In genomic region chr1:38083541-38083940, GRCh38 we compare ENCODE assay signal across 26 cellular contexts. TPM values are rescaled to one million over a fixed set of nuclear protein-coding genes. Genes with fewer than 3 reads are reported as not detected.
DNase-seq lines count a peak whose midpoint lies in the region; ATAC-seq and TF ChIP-seq lines count a peak whose summit lies in the region.
"Had no signal": no experiment of that assay in that cellular context is flagged by ENCODE, and none has a peak within 500 bp of the region (broad histone marks: within the 10 kb centered on the region; RNA-seq: fewer than 3 reads in every experiment).

No MANE protein-coding gene starts in this region.

- H3K9me3 Mint-ChIP-seq in WTC11 = no peaks in the 10 kb centered on the region
- H3K9me3 Mint-ChIP-seq: activated CD8-positive, alpha-beta T cell treated with anti-CD3 and anti-CD28 coated beads for 36 hours; activated naive CD4-positive, alpha-beta T cell treated with anti-CD3 and anti-CD28 coated beads for 36 hours; IgD-negative memory B cell; type B pancreatic cell had no signal

- H2AFZ ChIP-seq in OCI-LY7 (ENCODE audit: low read length) = no peak overlapping the region
- H2AFZ ChIP-seq: hepatocyte had no signal

- H3K4me3 Mint-ChIP-seq in WTC11 = no peak overlapping the region
- H3K4me3 Mint-ChIP-seq: activated CD8-positive, alpha-beta T cell treated with anti-CD3 and anti-CD28 coated beads for 36 hours; activated naive CD4-positive, alpha-beta T cell treated with anti-CD3 and anti-CD28 coated beads for 36 hours; IgD-negative memory B cell; type B pancreatic cell had no signal

- no peaks in the 10 kb centered on the region for H3K79me2 ChIP-seq in OCI-LY7 (ENCODE audit: insufficient read depth, low read depth, low read length)
- H3K79me2 ChIP-seq: hepatocyte had no signal

- no TSS peak for BruUV-seq in OCI-LY7 (replicated peaks; lab: Mats Ljungman, UMichigan)

- peaks cover 26% of the 10 kb centered on the region for H3K4me1 ChIP-seq in suprapubic skin
- H3K4me1 ChIP-seq in OCI-LY7 (ENCODE audit: insufficient read depth, low read length, poor library complexity, severe bottlenecking) = no peaks in the 10 kb centered on the region
- H3K4me1 ChIP-seq: stomach had no signal

- H3K36me3 ChIP-seq in suprapubic skin (no peaks in the 10 kb centered on the region), OCI-LY7 (ENCODE audit: insufficient read depth, low read length) (no peaks in the 10 kb centered on the region)
- H3K36me3 ChIP-seq: neutrophil, stomach had no signal

- peaks cover 41% of the 10 kb centered on the region for H3K4me1 Mint-ChIP-seq in WTC11
- H3K4me1 Mint-ChIP-seq: IgD-negative memory B cell had no signal

- no peaks in the 10 kb centered on the region for H3K36me3 Mint-ChIP-seq in WTC11
- H3K36me3 Mint-ChIP-seq: IgD-negative memory B cell, type B pancreatic cell had no signal

- peak; percentile 98 for DNase-seq in NCI-H146 (lab: John Stamatoyannopoulos, UW)
- peak; percentile 79 for DNase-seq in NCI-H345 treated with DMSO at 0.1 percent for 48 hours (lab: John Stamatoyannopoulos, UW; ENCODE audit: unreplicated experiment)
- peak; percentile 39 for DNase-seq in WTC11 (ENCODE audit: low spot score)
- DNase-seq in suprapubic skin (ENCODE audit: low spot score in 2 of 2) = no peak
- no peak for DNase-seq in OCI-LY7 (ENCODE audit: low spot score)
- no peak for DNase-seq in activated naive CD4-positive, alpha-beta T cell treated with anti-CD3 and anti-CD28 coated beads, Interleukin-2, amount 50 U/mL, for 16 hours
- DNase-seq: activated CD8-positive, alpha-beta T cell treated with anti-CD3 and anti-CD28 coated beads for 36 hours; activated naive CD4-positive, alpha-beta T cell treated with anti-CD3 and anti-CD28 coated beads for 36 hours; activated T-cell treated with anti-CD3 and anti-CD28 coated beads, Interleukin-2, amount 50 U/mL, for 1 hour; dorsolateral prefrontal cortex; EL; islet precursor cell; MM.1S; stimulated activated CD4-positive, alpha-beta T cell treated with anti-CD3 and anti-CD28 coated beads, Interleukin-4, amount 100 ng/mL, for 1 hour; stomach; T1000 had no signal

- H3K9me2 ChIP-seq in OCI-LY7 (ENCODE audit: insufficient read depth, low read length) = no peaks in the 10 kb centered on the region

- intact Hi-C loops in OCI-LY7 (cut with micrococcal nuclease; ENCODE audit: unreplicated experiment) = no loop called here

- TF ChIP-seq EP300 in suprapubic skin (IDR thresholded peaks at IDR 0.05) = no peak

- H3K27ac ChIP-seq in suprapubic skin (no peak overlapping the region), OCI-LY7 (ENCODE audit: low read depth, low read length, poor library complexity, severe bottlenecking) (no peak overlapping the region)
- H3K27ac ChIP-seq: dorsolateral prefrontal cortex, hepatocyte, neutrophil, stomach had no signal

- TF ChIP-seq CTCF in WTC11 (IDR thresholded peaks at IDR 0.05) (no peak), suprapubic skin (IDR thresholded peaks at IDR 0.05) (no peak), OCI-LY7 (conservative IDR thresholded peaks at IDR 0.05; ENCODE audit: low read length) (no peak)

- H3K4me2 ChIP-seq in OCI-LY7 (ENCODE audit: low read length) = no peak overlapping the region
- H3K4me2 ChIP-seq: hepatocyte, smooth muscle cell had no signal

- WGBS in suprapubic skin = 78% methylated on average over 3 of the region's 7 CpGs

- H3K9me3 ChIP-seq in suprapubic skin (no peaks in the 10 kb centered on the region), OCI-LY7 (ENCODE audit: low read length) (no peaks in the 10 kb centered on the region)
- H3K9me3 ChIP-seq: neutrophil, stomach had no signal

- H3K4me3 ChIP-seq in suprapubic skin (peak overlapping the region; percentile 7), OCI-LY7 (ENCODE audit: low read depth, low read length, poor library complexity, severe bottlenecking) (no peak overlapping the region)
- H3K4me3 ChIP-seq: dorsolateral prefrontal cortex, hepatocyte, smooth muscle cell, stomach had no signal

- POLR2A ChIA-PET in WTC11 (lab: Charles Lee) (no interaction called here), OCI-LY7 (lab: Charles Lee) (no interaction called here)

- no peaks in the 10 kb centered on the region for H4K20me1 ChIP-seq in OCI-LY7 (ENCODE audit: insufficient read depth, low read length)

- H3K27me3 Mint-ChIP-seq in WTC11 (ENCODE audit: low read depth) = no peaks in the 10 kb centered on the region
- H3K27me3 Mint-ChIP-seq: IgD-negative memory B cell had no signal

- CTCF ChIA-PET in WTC11 (lab: Charles Lee) = interaction anchor here (1.0 to 4.5 kb wide), 3 partner anchors 12 to 419 kb away, joined by 3 to 22 read pairs (median 3); no protein-coding TSS in a partner anchor
- CTCF ChIA-PET in OCI-LY7 (lab: Charles Lee; ENCODE audit: unreplicated experiment) = no interaction called here

- TF ChIP-seq POLR2A in suprapubic skin (IDR thresholded peaks at IDR 0.05) = no peak

- ATAC-seq in WTC11 (peak; percentile 54), HG03175 (IDR thresholded peaks at IDR 0.05; ENCODE audit: unreplicated experiment) (no peak)
- ATAC-seq: activated CD8-positive, alpha-beta T cell treated with anti-CD3 and anti-CD28 coated beads for 36 hours; SK-N-SH treated with all-trans-retinoic acid at 6 μM for 48 hours had no signal

- H3K27me3 ChIP-seq in suprapubic skin = peaks cover 9% of the 10 kb centered on the region
- H3K27me3 ChIP-seq: dorsolateral prefrontal cortex, hepatocyte had no signal

- H3K27ac Mint-ChIP-seq in WTC11 = no peak overlapping the region
- H3K27ac Mint-ChIP-seq: activated CD8-positive, alpha-beta T cell treated with anti-CD3 and anti-CD28 coated beads for 36 hours; activated naive CD4-positive, alpha-beta T cell treated with anti-CD3 and anti-CD28 coated beads for 36 hours; IgD-negative memory B cell; type B pancreatic cell had no signal

TF ChIP-seq in WTC11, 78 proteins besides CTCF, POLR2A, EP300 and RAD21:
- TF ChIP-seq ZNF423 (CRISPR knock-in tag; IDR thresholded peaks at IDR 0.05) = peak; percentile 68
- TF ChIP-seq, protein P1, sequence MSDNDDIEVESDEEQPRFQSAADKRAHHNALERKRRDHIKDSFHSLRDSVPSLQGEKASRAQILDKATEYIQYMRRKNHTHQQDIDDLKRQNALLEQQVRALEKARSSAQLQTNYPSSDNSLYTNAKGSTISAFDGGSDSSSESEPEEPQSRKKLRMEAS (CRISPR knock-in tag; IDR thresholded peaks at IDR 0.05) = no peak
- TF ChIP-seq SP1 (CRISPR knock-in tag; conservative IDR thresholded peaks at IDR 0.05) = 0 out of 2 replicates have a peak, but pooled peaks have one; percentile 20
- TF ChIP-seq, protein P2, sequence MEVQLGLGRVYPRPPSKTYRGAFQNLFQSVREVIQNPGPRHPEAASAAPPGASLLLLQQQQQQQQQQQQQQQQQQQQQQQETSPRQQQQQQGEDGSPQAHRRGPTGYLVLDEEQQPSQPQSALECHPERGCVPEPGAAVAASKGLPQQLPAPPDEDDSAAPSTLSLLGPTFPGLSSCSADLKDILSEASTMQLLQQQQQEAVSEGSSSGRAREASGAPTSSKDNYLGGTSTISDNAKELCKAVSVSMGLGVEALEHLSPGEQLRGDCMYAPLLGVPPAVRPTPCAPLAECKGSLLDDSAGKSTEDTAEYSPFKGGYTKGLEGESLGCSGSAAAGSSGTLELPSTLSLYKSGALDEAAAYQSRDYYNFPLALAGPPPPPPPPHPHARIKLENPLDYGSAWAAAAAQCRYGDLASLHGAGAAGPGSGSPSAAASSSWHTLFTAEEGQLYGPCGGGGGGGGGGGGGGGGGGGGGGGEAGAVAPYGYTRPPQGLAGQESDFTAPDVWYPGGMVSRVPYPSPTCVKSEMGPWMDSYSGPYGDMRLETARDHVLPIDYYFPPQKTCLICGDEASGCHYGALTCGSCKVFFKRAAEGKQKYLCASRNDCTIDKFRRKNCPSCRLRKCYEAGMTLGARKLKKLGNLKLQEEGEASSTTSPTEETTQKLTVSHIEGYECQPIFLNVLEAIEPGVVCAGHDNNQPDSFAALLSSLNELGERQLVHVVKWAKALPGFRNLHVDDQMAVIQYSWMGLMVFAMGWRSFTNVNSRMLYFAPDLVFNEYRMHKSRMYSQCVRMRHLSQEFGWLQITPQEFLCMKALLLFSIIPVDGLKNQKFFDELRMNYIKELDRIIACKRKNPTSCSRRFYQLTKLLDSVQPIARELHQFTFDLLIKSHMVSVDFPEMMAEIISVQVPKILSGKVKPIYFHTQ (CRISPR knock-in tag; IDR thresholded peaks at IDR 0.05) = no peak
- TF ChIP-seq, protein P3, sequence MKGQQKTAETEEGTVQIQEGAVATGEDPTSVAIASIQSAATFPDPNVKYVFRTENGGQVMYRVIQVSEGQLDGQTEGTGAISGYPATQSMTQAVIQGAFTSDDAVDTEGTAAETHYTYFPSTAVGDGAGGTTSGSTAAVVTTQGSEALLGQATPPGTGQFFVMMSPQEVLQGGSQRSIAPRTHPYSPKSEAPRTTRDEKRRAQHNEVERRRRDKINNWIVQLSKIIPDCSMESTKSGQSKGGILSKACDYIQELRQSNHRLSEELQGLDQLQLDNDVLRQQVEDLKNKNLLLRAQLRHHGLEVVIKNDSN (CRISPR knock-in tag; IDR thresholded peaks at IDR 0.05) = no peak

RNA-seq across cellular contexts. Expression of gene POU3F1, which starts 36.9 kb away (rescaled TPM):
- total RNA-seq in WTC11 (2021) (18.9 to 22.4 TPM (median 20.9 TPM) in 3 replicates), suprapubic skin (10 to 100 TPM in 3 of 4 donors, 1 to 10 TPM in 1; 8.8 to 28.5 (median 13.5) TPM), OCI-LY7 (2022) (not detected in 2 replicates)
- total RNA-seq in OCI-LY7 (2014; rRNA removed; shearing (Covaris generic)) = 0.08 and 0.13 TPM in 2 replicates
- total RNA-seq: activated naive CD4-positive, alpha-beta T cell treated with anti-CD3 and anti-CD28 coated beads for 36 hours; cardiac septum; hepatocyte; pulmonary artery endothelial cell; RPMI7951; smooth muscle cell; stomach had no signal

Comparison
In these comparisons a context has a peak if more than half of its experiments do, and no peak if none do; other contexts are left out.
1. DNase-seq: peak in NCI-H146 (single experiment), NCI-H345 treated with DMSO at 0.1 percent for 48 hours (single experiment) and WTC11 (single experiment); none in suprapubic skin (0 of 2), OCI-LY7 (single experiment) and activated naive CD4-positive, alpha-beta T cell treated with anti-CD3 and anti-CD28 coated beads, Interleukin-2, amount 50 U/mL, for 16 hours (single experiment).
2. RNA of gene POU3F1, which starts 36.9 kb away (total RNA-seq): 18.9 to 22.4 TPM in WTC11 and 8.8 to 28.5 TPM in suprapubic skin; 0.08 to 0.13 TPM in OCI-LY7; every median in the first group is over 4 times any median in the second.